In genomic region chr1:220157738-220158137, GRCh38 we compare ENCODE assay signal across 27 cellular contexts.
DNase-seq lines count a peak whose midpoint lies in the region; ATAC-seq and TF ChIP-seq lines count a peak whose summit lies in the region.
"Had no signal": no experiment of that assay in that cellular context is flagged by ENCODE, and none has a peak within 500 bp of the region (broad histone marks: within the 10 kb centered on the region; RNA-seq: fewer than 3 reads in every experiment).

No MANE protein-coding gene starts in this region.

- TF ChIP-seq RAD21 in neural cell (conservative IDR thresholded peaks at IDR 0.05) = no peak

- BruUV-seq in PC-3 (replicated peaks; lab: Mats Ljungman, UMichigan) = no TSS peak

- H3K27me3 ChIP-seq in PC-3 (ENCODE audit: low read length) = no peaks in the 10 kb centered on the region
- no peaks in the 10 kb centered on the region for H3K27me3 ChIP-seq in neural cell (ENCODE audit: insufficient read depth, low read depth, low read length)
- H3K27me3 ChIP-seq: heart left ventricle had no signal

- H3K36me3 ChIP-seq in PC-3 (ENCODE audit: low read depth, low read length) (peaks cover 30% of the 10 kb centered on the region), neural cell (ENCODE audit: insufficient read depth, low read length) (peaks cover 8% of the 10 kb centered on the region)

- H3K9ac ChIP-seq in PC-3 (ENCODE audit: low read length) = no peak overlapping the region
- no peak overlapping the region for H3K9ac ChIP-seq in neural cell (ENCODE audit: low read length)
- H3K9ac ChIP-seq: SK-N-SH had no signal

- H2AFZ ChIP-seq in PC-3 (ENCODE audit: low read length) (no peak overlapping the region), neural cell (ENCODE audit: low read depth, low read length) (no peak overlapping the region)

- H3K9me3 ChIP-seq in PC-3 (ENCODE audit: low read length) (no peaks in the 10 kb centered on the region), neural cell (ENCODE audit: low read length) (no peaks in the 10 kb centered on the region)
- H3K9me3 ChIP-seq: heart left ventricle, SK-N-SH had no signal

- H3K4me1 ChIP-seq in PC-3 (ENCODE audit: insufficient read depth, low read length) = no peaks in the 10 kb centered on the region

- peaks cover 13 to 20% of the 10 kb centered on the region in 2 donors for H3K4me1 Mint-ChIP-seq in effector memory CD8-positive, alpha-beta T cell (ENCODE audit: low read depth in 2 of 2)
- H3K4me1 Mint-ChIP-seq: mesothelial cell of epicardium had no signal

- no peak for TF ChIP-seq EP300 in neural cell (conservative IDR thresholded peaks at IDR 0.05; ENCODE audit: poor library complexity, severe bottlenecking)

- H3K36me3 Mint-ChIP-seq in effector memory CD8-positive, alpha-beta T cell (ENCODE audit: insufficient read depth) = peaks cover 30% of the 10 kb centered on the region

- no peak overlapping the region for H3K4me2 ChIP-seq in PC-3 (ENCODE audit: low read length)
- H3K4me2 ChIP-seq in neural cell (ENCODE audit: low read length) = no peak overlapping the region
- H3K4me2 ChIP-seq: SK-N-SH had no signal

- no peaks in the 10 kb centered on the region for H3K9me3 Mint-ChIP-seq in effector memory CD8-positive, alpha-beta T cell
- H3K9me3 Mint-ChIP-seq: activated naive CD4-positive, alpha-beta T cell treated with anti-CD3 and anti-CD28 coated beads, Interleukin-2, amount 10 ng/mL, durations not matched to agents 7 days and 5 days; mesothelial cell of epicardium; natural killer cell; T-helper 1 cell treated with Interleukin-12 subunit alpha and Interleukin-12 subunit beta and Interleukin-4 antibody, amounts not matched to agents 30 μg/mL and 1 μg/mL, for 36 hours had no signal

- no peaks in the 10 kb centered on the region for H4K20me1 ChIP-seq in PC-3 (ENCODE audit: low read length)
- no peaks in the 10 kb centered on the region for H4K20me1 ChIP-seq in neural cell (ENCODE audit: insufficient read depth)

- peak; percentile 10 to 45 for DNase-seq in NCI-H2081 (lab: John Stamatoyannopoulos, UW)
- DNase-seq in NCI-H2081 treated with DMSO at 0.1 percent for 48 hours (lab: John Stamatoyannopoulos, UW) = no peak
- no peak for DNase-seq in PC-3
- no peak for DNase-seq in effector memory CD8-positive, alpha-beta T cell
- no peak for DNase-seq in hypothalamus (lab: John Stamatoyannopoulos, UW)
- DNase-seq: 8988T; activated CD4-positive, alpha-beta T cell treated with anti-CD3 and anti-CD28 coated beads, Interleukin-2, amount 50 U/mL, for 4 hours; activated CD8-positive, alpha-beta memory T cell treated with anti-CD3 and anti-CD28 coated beads, Interleukin-2, amount 50 U/mL, for 4 hours; activated naive CD4-positive, alpha-beta T cell treated with anti-CD3 and anti-CD28 coated beads, Interleukin-2, amount 10 ng/mL, durations not matched to agents 7 days and 5 days; anterior cingulate cortex; C1 segment of cervical spinal cord; effector memory CD4-positive, alpha-beta T cell; GOT3; heart left ventricle; Kasumi-1; kidney; natural killer cell; NCI-H1436 treated with DMSO at 0.1 percent for 48 hours; NCI-H446; NCI-H82; SK-N-SH; stimulated activated CD4-positive, alpha-beta T cell treated with anti-CD3 and anti-CD28 coated beads, Interleukin-4, amount 100 ng/mL, for 1 hour had no signal

- H3K9me2 ChIP-seq in PC-3 (replicated peaks; ENCODE audit: low read length) = no peaks in the 10 kb centered on the region
- no peaks in the 10 kb centered on the region for H3K9me2 ChIP-seq in neural cell (ENCODE audit: insufficient read depth, low read length)
- H3K9me2 ChIP-seq: SK-N-SH had no signal

- H3K4me3 ChIP-seq in PC-3 (ENCODE audit: low read length) = no peak overlapping the region
- peak overlapping the region; percentile 3 for H3K4me3 ChIP-seq in neural cell (ENCODE audit: low read length)
- H3K4me3 ChIP-seq: heart left ventricle had no signal

- no peaks in the 10 kb centered on the region for H3F3A ChIP-seq in PC-3 (ENCODE audit: low read length, unreplicated experiment)
- no peaks in the 10 kb centered on the region for H3F3A ChIP-seq in neural cell (ENCODE audit: insufficient read depth, low read length, poor library complexity, severe bottlenecking)

- H3K79me2 ChIP-seq in PC-3 (ENCODE audit: low read length) (no peaks in the 10 kb centered on the region), neural cell (replicated peaks; ENCODE audit: insufficient read depth, low read length) (no peaks in the 10 kb centered on the region)

- intact Hi-C loops in PC-3 (cut with micrococcal nuclease) = no loop called here

- ATAC-seq in PC-3 (peak; percentile 48), GM21515 (IDR thresholded peaks at IDR 0.05; ENCODE audit: unreplicated experiment) (no peak), HG03159 (IDR thresholded peaks at IDR 0.05; ENCODE audit: unreplicated experiment) (no peak)
- no peak for ATAC-seq in effector memory CD8-positive, alpha-beta T cell (replicated peaks)
- ATAC-seq: natural killer cell had no signal

- no peak overlapping the region for H3K4me3 Mint-ChIP-seq in effector memory CD8-positive, alpha-beta T cell
- H3K4me3 Mint-ChIP-seq: activated naive CD4-positive, alpha-beta T cell treated with anti-CD3 and anti-CD28 coated beads, Interleukin-2, amount 10 ng/mL, durations not matched to agents 7 days and 5 days; mesothelial cell of epicardium; natural killer cell; T-helper 1 cell treated with Interleukin-12 subunit alpha and Interleukin-12 subunit beta and Interleukin-4 antibody, amounts not matched to agents 30 μg/mL and 1 μg/mL, for 36 hours had no signal

- POLR2A ChIA-PET in PC-3 (lab: Charles Lee; ENCODE audit: unreplicated experiment) = no interaction called here

- H3K27me3 Mint-ChIP-seq in effector memory CD8-positive, alpha-beta T cell = no peaks in the 10 kb centered on the region
- H3K27me3 Mint-ChIP-seq: activated naive CD4-positive, alpha-beta T cell treated with anti-CD3 and anti-CD28 coated beads, Interleukin-2, amount 10 ng/mL, durations not matched to agents 7 days and 5 days had no signal

- peak overlapping the region; percentile 7 to 70 for H3K27ac Mint-ChIP-seq in effector memory CD8-positive, alpha-beta T cell
- H3K27ac Mint-ChIP-seq: activated naive CD4-positive, alpha-beta T cell treated with anti-CD3 and anti-CD28 coated beads, Interleukin-2, amount 10 ng/mL, durations not matched to agents 7 days and 5 days; mesothelial cell of epicardium; T-helper 1 cell treated with Interleukin-12 subunit alpha and Interleukin-12 subunit beta and Interleukin-4 antibody, amounts not matched to agents 30 μg/mL and 1 μg/mL, for 36 hours had no signal

- CTCF ChIA-PET in PC-3 (lab: Charles Lee) = no interaction called here

- TF ChIP-seq CTCF in PC-3 (conservative IDR thresholded peaks at IDR 0.05; ENCODE audit: low read depth, low read length) (no peak), neural cell (IDR thresholded peaks at IDR 0.05; ENCODE audit: poor library complexity, severe bottlenecking) (no peak)

- H3K27ac ChIP-seq in PC-3 (ENCODE audit: low read length) (no peak overlapping the region), neural cell (ENCODE audit: low read length) (peak overlapping the region; percentile 50)

TF ChIP-seq in neural cell, 6 proteins besides CTCF, POLR2A, EP300 and RAD21:
- TF ChIP-seq REST (IDR thresholded peaks at IDR 0.05; ENCODE audit: borderline replicate concordance) (peak; percentile 98), POLR2AphosphoS5 (IDR thresholded peaks at IDR 0.05) (peak; percentile 11), MXI1 (conservative IDR thresholded peaks at IDR 0.05; ENCODE audit: poor library complexity, severe bottlenecking) (no peak), EZH2 (IDR thresholded peaks at IDR 0.05; ENCODE audit: borderline replicate concordance, insufficient read depth, low read length, poor library complexity, severe bottlenecking) (no peak), SMC3 (conservative IDR thresholded peaks at IDR 0.05; ENCODE audit: poor library complexity) (no peak)
TF ChIP-seq in neural cell: peak in this region for 2.

Comparison
In these comparisons a context has a peak if more than half of its experiments do, and no peak if none do; other contexts are left out.
1. DNase-seq: peak in NCI-H2081 (2 of 2); none in NCI-H2081 treated with DMSO at 0.1 percent for 48 hours (single experiment), PC-3 (single experiment), effector memory CD8-positive, alpha-beta T cell (0 of 3) and hypothalamus (0 of 51).